23 cellular contexts compared by ENCODE assay signal in the genomic region with DNA sequence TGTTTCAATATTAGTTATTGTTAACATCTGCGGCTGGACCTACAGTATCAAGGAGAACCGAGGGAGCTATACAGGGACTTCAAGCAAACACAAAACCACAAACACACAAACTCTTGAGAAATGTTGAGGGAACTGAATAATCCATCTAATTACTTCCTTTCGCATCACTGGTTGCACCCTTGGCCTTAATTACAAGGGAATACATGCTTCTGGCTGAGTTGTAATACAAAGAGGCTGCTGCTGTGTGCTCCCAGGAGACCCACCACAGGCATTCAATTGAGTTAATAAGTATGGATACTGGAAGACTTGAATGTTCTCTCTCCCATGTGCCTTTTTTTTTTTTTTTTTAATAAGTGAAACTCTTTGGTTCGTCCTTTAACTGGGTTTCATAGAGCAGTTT. TPM values are rescaled to one million over a fixed set of nuclear protein-coding genes. Genes with fewer than 3 reads are reported as not detected.
DNase-seq lines count a peak whose midpoint lies in the region; ATAC-seq and TF ChIP-seq lines count a peak whose summit lies in the region.
"Had no signal": no experiment of that assay in that cellular context is flagged by ENCODE, and none has a peak within 500 bp of the region (broad histone marks: within the 10 kb centered on the region; RNA-seq: fewer than 3 reads in every experiment).

No MANE protein-coding gene starts in this region.

- CTCF ChIA-PET in A673 (lab: Charles Lee), result no interaction called here

- TF ChIP-seq CTCF in A673 (conservative IDR thresholded peaks at IDR 0.05; ENCODE audit: low read depth, low read length) (no peak), brain microvascular endothelial cell (IDR thresholded peaks at IDR 0.05; ENCODE audit: low read depth, low read length, missing control alignments) (no peak), testis (IDR thresholded peaks at IDR 0.05) (no peak)

- H3K4me1 ChIP-seq in A673 (ENCODE audit: insufficient read depth, low read length, poor library complexity, severe bottlenecking) (peaks cover 27% of the 10 kb centered on the region), testis (peaks cover 4% of the 10 kb centered on the region)

- 66 to 67% methylated on average over 4 of the region's 4 CpGs for WGBS in testis, 2 donors

- H3K27me3 ChIP-seq in A673 (replicated peaks; ENCODE audit: insufficient read depth, low read depth, low read length, poor library complexity) (no peaks in the 10 kb centered on the region), brain microvascular endothelial cell (replicated peaks) (no peaks in the 10 kb centered on the region), testis (no peaks in the 10 kb centered on the region)

- in situ Hi-C loops in brain microvascular endothelial cell (cut with HindIII; ENCODE audit: low pct_ligation_motif_present, low sequenced_read_pairs), result no loop called here

- POLR2A ChIA-PET in A673 (lab: Charles Lee; ENCODE audit: low non-redundant PET), result no interaction called here

- ATAC-seq in activated T-cell treated with anti-CD3 and anti-CD28 coated beads, Interleukin-2, amount 50 U/mL, for 4 hours, result no peak
- ATAC-seq: naive thymus-derived CD8-positive, alpha-beta T cell; Panc1 had no signal

- H3K4me3 ChIP-seq in A673 (ENCODE audit: low read depth, low read length, poor library complexity, severe bottlenecking) (no peak overlapping the region), brain microvascular endothelial cell (ENCODE audit: low read depth, low read length) (no peak overlapping the region), testis (no peak overlapping the region)
- H3K4me3 ChIP-seq: hepatocyte, stomach, upper lobe of left lung had no signal

- no peaks in the 10 kb centered on the region for H3K36me3 ChIP-seq in A673 (ENCODE audit: insufficient read depth, low read length, poor library complexity, severe bottlenecking)
- no peaks in the 10 kb centered on the region for H3K36me3 ChIP-seq in brain microvascular endothelial cell (replicated peaks)
- no peaks in the 10 kb centered on the region for H3K36me3 ChIP-seq in testis (ENCODE audit: low read depth, missing control alignments)
- H3K36me3 ChIP-seq: stomach, upper lobe of left lung had no signal

- H3K4me3 Mint-ChIP-seq in activated T-cell treated with anti-CD3 and anti-CD28 coated beads, Interleukin-2, amount 50 U/mL, for 4 hours, result no peak overlapping the region
- H3K4me3 Mint-ChIP-seq: activated CD4-positive, alpha-beta T cell treated with anti-CD3 and anti-CD28 coated beads, Interleukin-2, amount 10 ng/mL, durations not matched to agents 7 days and 5 days; CD4-positive, alpha-beta T cell; naive thymus-derived CD8-positive, alpha-beta T cell had no signal

- H3K36me3 Mint-ChIP-seq in activated T-cell treated with anti-CD3 and anti-CD28 coated beads, Interleukin-2, amount 50 U/mL, for 4 hours (ENCODE audit: insufficient read depth), result no peaks in the 10 kb centered on the region
- H3K36me3 Mint-ChIP-seq: naive thymus-derived CD8-positive, alpha-beta T cell had no signal

- DNase-seq in A673 (ENCODE audit: low spot score) (peak; percentile 85), M059J (ENCODE audit: low read depth) (peak; percentile 46), NCI-H510A treated with DMSO at 0.1 percent for 48 hours (lab: John Stamatoyannopoulos, UW) (peak; percentile 32), astrocyte of the hippocampus (ENCODE audit: low read depth, low spot score) (peak; percentile 90), brain microvascular endothelial cell (no peak), HUDEP-2 (lab: John Stamatoyannopoulos, UW; ENCODE audit: unreplicated experiment in 76 of 76) (no peak), testis (no peak)
- DNase-seq in activated T-cell treated with anti-CD3 and anti-CD28 coated beads, Interleukin-2, amount 50 U/mL, for 4 hours, result no peak
- DNase-seq: activated CD4-positive, alpha-beta T cell treated with anti-CD3 and anti-CD28 coated beads, Interleukin-2, amount 10 ng/mL, durations not matched to agents 7 days and 5 days; activated CD8-positive, alpha-beta memory T cell treated with anti-CD3 and anti-CD28 coated beads, Interleukin-2, amount 50 U/mL, for 48 hours; activated gamma-delta T cell; amniotic stem cell; CD4-positive, alpha-beta T cell; effector memory CD4-positive, alpha-beta T cell; H7; IMR-90; islet precursor cell; mesenchymal stem cell; naive thymus-derived CD8-positive, alpha-beta T cell; stomach; upper lobe of left lung had no signal

- BruUV-seq in A673 (replicated peaks; lab: Mats Ljungman, UMichigan), result no TSS peak

- H3K27ac ChIP-seq in A673 (ENCODE audit: low read depth, low read length, poor library complexity, severe bottlenecking) (no peak overlapping the region), brain microvascular endothelial cell (no peak overlapping the region), testis (no peak overlapping the region)
- H3K27ac ChIP-seq: hepatocyte, stomach, upper lobe of left lung had no signal

- H3K4me1 Mint-ChIP-seq in activated T-cell treated with anti-CD3 and anti-CD28 coated beads, Interleukin-2, amount 50 U/mL, for 4 hours (ENCODE audit: low read depth), result peaks cover 1% of the 10 kb centered on the region

- no peaks in the 10 kb centered on the region for H3K9me3 Mint-ChIP-seq in activated T-cell treated with anti-CD3 and anti-CD28 coated beads, Interleukin-2, amount 50 U/mL, for 4 hours
- H3K9me3 Mint-ChIP-seq: activated CD4-positive, alpha-beta T cell treated with anti-CD3 and anti-CD28 coated beads, Interleukin-2, amount 10 ng/mL, durations not matched to agents 7 days and 5 days; CD4-positive, alpha-beta T cell; naive thymus-derived CD8-positive, alpha-beta T cell had no signal

- H3K27me3 Mint-ChIP-seq in activated T-cell treated with anti-CD3 and anti-CD28 coated beads, Interleukin-2, amount 50 U/mL, for 4 hours (ENCODE audit: low read depth), result peaks cover 64% of the 10 kb centered on the region

- intact Hi-C loops in A673 (cut with micrococcal nuclease; ENCODE audit: unreplicated experiment) (loop anchor here (5.0 kb wide), 2 partner anchors 323 to 338 kb away; partner anchors contain the start of gene CENPF), testis (cut with DNase I; ENCODE audit: low total_unique reads) (loop anchor here (5.0 kb wide), 1 partner anchor 63 kb away; no protein-coding TSS in a partner anchor)

- TF ChIP-seq POLR2A in testis (IDR thresholded peaks at IDR 0.05), result no peak

- no peaks in the 10 kb centered on the region for H3K9me3 ChIP-seq in A673 (ENCODE audit: low read depth, low read length, poor library complexity, severe bottlenecking)
- no peaks in the 10 kb centered on the region for H3K9me3 ChIP-seq in testis
- H3K9me3 ChIP-seq: stomach, upper lobe of left lung had no signal

RNA-seq across cellular contexts. Expression of gene SMYD2, which starts 16.8 kb away (rescaled TPM):
- total RNA-seq in A673 (2021) (24.2 and 25.8 TPM in 2 replicates), testis (10 to 100 TPM; 75.5 to 89.4 TPM)
- 70.9 and 78.8 TPM in 2 replicates for total RNA-seq in M059J (2014; rRNA removed; shearing (Covaris generic))
- 10 to 100 TPM; 15.6 to 21.9 (median 18.4) TPM for total RNA-seq in activated T-cell treated with anti-CD3 and anti-CD28 coated beads, Interleukin-2, amount 50 U/mL, for 4 hours
- 73.9 TPM for polyA plus RNA-seq in testis (ENCODE audit: insufficient read depth, low read depth, low replicate concordance)

Comparison
In these comparisons a context has a peak if more than half of its experiments do, and no peak if none do; other contexts are left out.
1. DNase-seq: peak in A673 (single experiment), M059J (single experiment), NCI-H510A treated with DMSO at 0.1 percent for 48 hours (single experiment) and astrocyte of the hippocampus (single experiment); none in brain microvascular endothelial cell (single experiment), HUDEP-2 (0 of 76), activated T-cell treated with anti-CD3 and anti-CD28 coated beads, Interleukin-2, amount 50 U/mL, for 4 hours (single experiment) and testis (single experiment).